ENCODE assay signal across 1 cellular context in the genomic region with DNA sequence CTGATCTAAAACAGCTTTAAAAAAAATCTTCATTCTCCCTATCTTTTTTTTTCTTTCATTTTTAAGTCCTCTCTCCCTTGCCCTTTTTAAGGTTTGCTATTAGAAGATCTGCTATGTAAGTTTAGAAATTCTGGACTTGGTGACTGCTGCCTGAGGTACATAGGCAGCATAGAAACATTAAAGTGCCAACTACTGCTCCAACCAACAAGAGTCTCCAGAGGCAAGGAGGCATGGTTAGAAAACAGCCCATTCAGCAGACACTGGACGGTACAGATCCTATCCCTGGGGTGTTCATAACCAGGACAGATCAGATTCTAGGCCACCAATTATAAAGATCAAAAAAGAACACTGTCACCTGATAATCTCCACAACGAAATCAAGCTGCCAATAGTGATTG.
TF ChIP-seq lines count a peak whose summit lies in the region.

No MANE protein-coding gene starts in this region.

TF ChIP-seq in HepG2, 621 proteins besides CTCF, POLR2A, EP300 and RAD21:
- TF ChIP-seq ARID2 (CRISPR knock-in tag; IDR thresholded peaks at IDR 0.05; ENCODE audit: borderline replicate concordance) (no peak), ZNF883 (CRISPR knock-in tag; IDR thresholded peaks at IDR 0.05; ENCODE audit: not compliant biosample characterization) (no peak), ZNF3 (CRISPR knock-in tag; IDR thresholded peaks at IDR 0.05) (no peak), FLYWCH1 (CRISPR knock-in tag; IDR thresholded peaks at IDR 0.05) (no peak), ZNF383 (CRISPR knock-in tag; IDR thresholded peaks at IDR 0.05; ENCODE audit: borderline replicate concordance) (no peak), ZNF33A (CRISPR knock-in tag; IDR thresholded peaks at IDR 0.05; ENCODE audit: borderline replicate concordance) (no peak), POLR2AphosphoS5 (IDR thresholded peaks at IDR 0.05; ENCODE audit: low read depth, low read length) (no peak), MTF1 (CRISPR knock-in tag; IDR thresholded peaks at IDR 0.05) (no peak), GFI1 (CRISPR knock-in tag; IDR thresholded peaks at IDR 0.05; ENCODE audit: borderline replicate concordance) (no peak), ZNF629 (CRISPR knock-in tag; conservative IDR thresholded peaks at IDR 0.05) (no peak), CBX2 (IDR thresholded peaks at IDR 0.05; ENCODE audit: low read depth, low read length) (no peak), CBX2 (CRISPR knock-in tag; IDR thresholded peaks at IDR 0.05; ENCODE audit: low read depth) (no peak)
- TF ChIP-seq, protein P1, sequence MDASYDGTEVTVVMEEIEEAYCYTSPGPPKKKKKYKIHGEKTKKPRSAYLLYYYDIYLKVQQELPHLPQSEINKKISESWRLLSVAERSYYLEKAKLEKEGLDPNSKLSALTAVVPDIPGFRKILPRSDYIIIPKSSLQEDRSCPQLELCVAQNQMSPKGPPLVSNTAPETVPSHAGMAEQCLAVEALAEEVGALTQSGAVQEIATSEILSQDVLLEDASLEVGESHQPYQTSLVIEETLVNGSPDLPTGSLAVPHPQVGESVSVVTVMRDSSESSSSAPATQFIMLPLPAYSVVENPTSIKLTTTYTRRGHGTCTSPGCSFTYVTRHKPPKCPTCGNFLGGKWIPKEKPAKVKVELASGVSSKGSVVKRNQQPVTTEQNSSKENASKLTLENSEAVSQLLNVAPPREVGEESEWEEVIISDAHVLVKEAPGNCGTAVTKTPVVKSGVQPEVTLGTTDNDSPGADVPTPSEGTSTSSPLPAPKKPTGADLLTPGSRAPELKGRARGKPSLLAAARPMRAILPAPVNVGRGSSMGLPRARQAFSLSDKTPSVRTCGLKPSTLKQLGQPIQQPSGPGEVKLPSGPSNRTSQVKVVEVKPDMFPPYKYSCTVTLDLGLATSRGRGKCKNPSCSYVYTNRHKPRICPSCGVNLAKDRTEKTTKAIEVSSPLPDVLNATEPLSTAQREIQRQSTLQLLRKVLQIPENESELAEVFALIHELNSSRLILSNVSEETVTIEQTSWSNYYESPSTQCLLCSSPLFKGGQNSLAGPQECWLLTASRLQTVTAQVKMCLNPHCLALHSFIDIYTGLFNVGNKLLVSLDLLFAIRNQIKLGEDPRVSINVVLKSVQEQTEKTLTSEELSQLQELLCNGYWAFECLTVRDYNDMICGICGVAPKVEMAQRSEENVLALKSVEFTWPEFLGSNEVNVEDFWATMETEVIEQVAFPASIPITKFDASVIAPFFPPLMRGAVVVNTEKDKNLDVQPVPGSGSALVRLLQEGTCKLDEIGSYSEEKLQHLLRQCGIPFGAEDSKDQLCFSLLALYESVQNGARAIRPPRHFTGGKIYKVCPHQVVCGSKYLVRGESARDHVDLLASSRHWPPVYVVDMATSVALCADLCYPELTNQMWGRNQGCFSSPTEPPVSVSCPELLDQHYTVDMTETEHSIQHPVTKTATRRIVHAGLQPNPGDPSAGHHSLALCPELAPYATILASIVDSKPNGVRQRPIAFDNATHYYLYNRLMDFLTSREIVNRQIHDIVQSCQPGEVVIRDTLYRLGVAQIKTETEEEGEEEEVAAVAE (CRISPR knock-in tag; IDR thresholded peaks at IDR 0.05; ENCODE audit: borderline replicate concordance): no peak
- TF ChIP-seq, protein P2, sequence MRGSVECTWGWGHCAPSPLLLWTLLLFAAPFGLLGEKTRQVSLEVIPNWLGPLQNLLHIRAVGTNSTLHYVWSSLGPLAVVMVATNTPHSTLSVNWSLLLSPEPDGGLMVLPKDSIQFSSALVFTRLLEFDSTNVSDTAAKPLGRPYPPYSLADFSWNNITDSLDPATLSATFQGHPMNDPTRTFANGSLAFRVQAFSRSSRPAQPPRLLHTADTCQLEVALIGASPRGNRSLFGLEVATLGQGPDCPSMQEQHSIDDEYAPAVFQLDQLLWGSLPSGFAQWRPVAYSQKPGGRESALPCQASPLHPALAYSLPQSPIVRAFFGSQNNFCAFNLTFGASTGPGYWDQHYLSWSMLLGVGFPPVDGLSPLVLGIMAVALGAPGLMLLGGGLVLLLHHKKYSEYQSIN (CRISPR knock-in tag; IDR thresholded peaks at IDR 0.05; ENCODE audit: borderline replicate concordance): no peak
- TF ChIP-seq, protein P3, sequence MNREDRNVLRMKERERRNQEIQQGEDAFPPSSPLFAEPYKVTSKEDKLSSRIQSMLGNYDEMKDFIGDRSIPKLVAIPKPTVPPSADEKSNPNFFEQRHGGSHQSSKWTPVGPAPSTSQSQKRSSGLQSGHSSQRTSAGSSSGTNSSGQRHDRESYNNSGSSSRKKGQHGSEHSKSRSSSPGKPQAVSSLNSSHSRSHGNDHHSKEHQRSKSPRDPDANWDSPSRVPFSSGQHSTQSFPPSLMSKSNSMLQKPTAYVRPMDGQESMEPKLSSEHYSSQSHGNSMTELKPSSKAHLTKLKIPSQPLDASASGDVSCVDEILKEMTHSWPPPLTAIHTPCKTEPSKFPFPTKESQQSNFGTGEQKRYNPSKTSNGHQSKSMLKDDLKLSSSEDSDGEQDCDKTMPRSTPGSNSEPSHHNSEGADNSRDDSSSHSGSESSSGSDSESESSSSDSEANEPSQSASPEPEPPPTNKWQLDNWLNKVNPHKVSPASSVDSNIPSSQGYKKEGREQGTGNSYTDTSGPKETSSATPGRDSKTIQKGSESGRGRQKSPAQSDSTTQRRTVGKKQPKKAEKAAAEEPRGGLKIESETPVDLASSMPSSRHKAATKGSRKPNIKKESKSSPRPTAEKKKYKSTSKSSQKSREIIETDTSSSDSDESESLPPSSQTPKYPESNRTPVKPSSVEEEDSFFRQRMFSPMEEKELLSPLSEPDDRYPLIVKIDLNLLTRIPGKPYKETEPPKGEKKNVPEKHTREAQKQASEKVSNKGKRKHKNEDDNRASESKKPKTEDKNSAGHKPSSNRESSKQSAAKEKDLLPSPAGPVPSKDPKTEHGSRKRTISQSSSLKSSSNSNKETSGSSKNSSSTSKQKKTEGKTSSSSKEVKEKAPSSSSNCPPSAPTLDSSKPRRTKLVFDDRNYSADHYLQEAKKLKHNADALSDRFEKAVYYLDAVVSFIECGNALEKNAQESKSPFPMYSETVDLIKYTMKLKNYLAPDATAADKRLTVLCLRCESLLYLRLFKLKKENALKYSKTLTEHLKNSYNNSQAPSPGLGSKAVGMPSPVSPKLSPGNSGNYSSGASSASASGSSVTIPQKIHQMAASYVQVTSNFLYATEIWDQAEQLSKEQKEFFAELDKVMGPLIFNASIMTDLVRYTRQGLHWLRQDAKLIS (CRISPR knock-in tag; IDR thresholded peaks at IDR 0.05): no peak
- TF ChIP-seq, protein P4, sequence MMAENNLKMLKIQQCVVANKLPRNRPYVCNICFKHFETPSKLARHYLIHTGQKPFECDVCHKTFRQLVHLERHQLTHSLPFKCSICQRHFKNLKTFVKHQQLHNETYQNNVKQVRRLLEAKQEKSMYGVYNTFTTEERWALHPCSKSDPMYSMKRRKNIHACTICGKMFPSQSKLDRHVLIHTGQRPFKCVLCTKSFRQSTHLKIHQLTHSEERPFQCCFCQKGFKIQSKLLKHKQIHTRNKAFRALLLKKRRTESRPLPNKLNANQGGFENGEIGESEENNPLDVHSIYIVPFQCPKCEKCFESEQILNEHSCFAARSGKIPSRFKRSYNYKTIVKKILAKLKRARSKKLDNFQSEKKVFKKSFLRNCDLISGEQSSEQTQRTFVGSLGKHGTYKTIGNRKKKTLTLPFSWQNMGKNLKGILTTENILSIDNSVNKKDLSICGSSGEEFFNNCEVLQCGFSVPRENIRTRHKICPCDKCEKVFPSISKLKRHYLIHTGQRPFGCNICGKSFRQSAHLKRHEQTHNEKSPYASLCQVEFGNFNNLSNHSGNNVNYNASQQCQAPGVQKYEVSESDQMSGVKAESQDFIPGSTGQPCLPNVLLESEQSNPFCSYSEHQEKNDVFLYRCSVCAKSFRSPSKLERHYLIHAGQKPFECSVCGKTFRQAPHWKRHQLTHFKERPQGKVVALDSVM (CRISPR knock-in tag; IDR thresholded peaks at IDR 0.05): no peak
